2 cellular contexts compared by ENCODE assay signal in the genomic region with DNA sequence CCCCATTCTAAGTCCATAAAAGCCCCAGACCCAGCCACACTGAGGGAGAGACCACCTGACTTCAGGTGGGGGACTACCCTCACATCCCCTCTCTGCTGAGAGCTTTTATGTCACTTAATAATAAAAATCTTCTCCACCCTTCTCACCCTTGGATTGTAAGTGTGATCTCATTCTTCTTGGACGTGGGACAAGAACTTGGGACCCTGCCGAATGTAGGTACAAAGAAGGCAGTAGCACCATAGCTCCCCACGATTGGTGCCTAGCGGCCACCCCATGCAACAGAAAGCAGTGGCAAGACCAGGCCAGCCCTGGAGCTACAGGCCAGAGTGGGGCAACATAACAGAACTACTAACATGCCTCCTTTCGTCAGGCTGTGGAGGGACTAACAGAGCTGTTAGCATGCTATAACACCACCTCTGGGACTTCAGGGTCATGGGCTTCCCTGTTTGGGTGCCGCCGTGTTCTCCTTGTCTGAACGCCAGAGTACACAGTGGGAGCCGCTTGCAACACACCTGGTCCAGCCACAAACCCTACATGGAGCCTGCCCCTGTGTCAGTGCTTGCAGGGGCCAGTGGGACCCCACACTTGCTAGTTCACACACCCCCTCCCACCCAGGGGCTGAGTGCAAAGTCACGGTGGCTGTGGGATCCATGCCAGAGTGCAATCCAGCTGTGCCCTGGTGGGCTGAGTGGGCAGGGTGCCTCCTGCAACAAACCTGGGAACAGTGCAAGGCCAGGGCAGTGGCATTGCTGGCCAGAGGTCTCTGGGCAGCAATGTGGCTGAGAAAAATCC.
TF ChIP-seq lines count a peak whose summit lies in the region.

No MANE protein-coding gene starts in this region.

TF ChIP-seq in IMR-90, 13 proteins besides CTCF, POLR2A, EP300 and RAD21:
- TF ChIP-seq BHLHE40 (IDR thresholded peaks at IDR 0.05; ENCODE audit: low read depth, low read length) (no peak), RFX5 (IDR thresholded peaks at IDR 0.05; ENCODE audit: low read depth, low read length) (no peak), MAZ (IDR thresholded peaks at IDR 0.05; ENCODE audit: borderline replicate concordance, low read depth, low read length) (no peak)
TF ChIP-seq in IMR-90: peak in this region for 0.

TF ChIP-seq in H1, 55 proteins besides CTCF, POLR2A, EP300 and RAD21:
- no peak for TF ChIP-seq RBBP5 (IDR thresholded peaks at IDR 0.05; ENCODE audit: borderline replicate concordance, low read depth, low read length)
- TF ChIP-seq PHF8 (conservative IDR thresholded peaks at IDR 0.05; ENCODE audit: low read depth, low read length), result no peak
- no peak for TF ChIP-seq CTBP2 (IDR thresholded peaks at IDR 0.05; ENCODE audit: borderline replicate concordance, insufficient read depth, insufficient read length, low read length)
- TF ChIP-seq GABPA (IDR thresholded peaks at IDR 0.05; ENCODE audit: borderline replicate concordance, insufficient read depth, low read length), result no peak
- no peak for TF ChIP-seq BCL11A (IDR thresholded peaks at IDR 0.05; ENCODE audit: low read depth in 2 of 2, low read length in 2 of 2)
- TF ChIP-seq RFX5 (IDR thresholded peaks at IDR 0.05; ENCODE audit: borderline replicate concordance, low read depth, low read length), result no peak
- TF ChIP-seq POU5F1 (IDR thresholded peaks at IDR 0.05; ENCODE audit: low read depth, low read length), result no peak
- no peak for TF ChIP-seq FOSL1 (IDR thresholded peaks at IDR 0.05; ENCODE audit: insufficient read depth, low read depth, low read length)
- TF ChIP-seq JUND (IDR thresholded peaks at IDR 0.05; ENCODE audit: low read length), result no peak
- no peak for TF ChIP-seq KDM5A (IDR thresholded peaks at IDR 0.05; ENCODE audit: low read length)
- no peak for TF ChIP-seq KDM4A (IDR thresholded peaks at IDR 0.05; ENCODE audit: low read depth, low read length, severe bottlenecking)
- no peak for TF ChIP-seq BRCA1 (IDR thresholded peaks at IDR 0.05; ENCODE audit: low read depth, low read length)
- TF ChIP-seq, protein P1, sequence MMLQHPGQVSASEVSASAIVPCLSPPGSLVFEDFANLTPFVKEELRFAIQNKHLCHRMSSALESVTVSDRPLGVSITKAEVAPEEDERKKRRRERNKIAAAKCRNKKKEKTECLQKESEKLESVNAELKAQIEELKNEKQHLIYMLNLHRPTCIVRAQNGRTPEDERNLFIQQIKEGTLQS (IDR thresholded peaks at IDR 0.05; ENCODE audit: insufficient read depth, low read depth, low read length), result no peak
- TF ChIP-seq SIN3A (conservative IDR thresholded peaks at IDR 0.05 in 1 of 2, IDR thresholded peaks at IDR 0.05 in 1 of 2; ENCODE audit: low read depth in 1 of 2, low read length in 2 of 2), result no peak
- TF ChIP-seq CEBPB (IDR thresholded peaks at IDR 0.05; ENCODE audit: low read depth, low read length), result no peak
- no peak for TF ChIP-seq CBX5 (IDR thresholded peaks at IDR 0.05; ENCODE audit: low read depth, low read length)
- no peak for TF ChIP-seq SP1 (IDR thresholded peaks at IDR 0.05; ENCODE audit: low read depth, low read length)
- TF ChIP-seq, protein P2, sequence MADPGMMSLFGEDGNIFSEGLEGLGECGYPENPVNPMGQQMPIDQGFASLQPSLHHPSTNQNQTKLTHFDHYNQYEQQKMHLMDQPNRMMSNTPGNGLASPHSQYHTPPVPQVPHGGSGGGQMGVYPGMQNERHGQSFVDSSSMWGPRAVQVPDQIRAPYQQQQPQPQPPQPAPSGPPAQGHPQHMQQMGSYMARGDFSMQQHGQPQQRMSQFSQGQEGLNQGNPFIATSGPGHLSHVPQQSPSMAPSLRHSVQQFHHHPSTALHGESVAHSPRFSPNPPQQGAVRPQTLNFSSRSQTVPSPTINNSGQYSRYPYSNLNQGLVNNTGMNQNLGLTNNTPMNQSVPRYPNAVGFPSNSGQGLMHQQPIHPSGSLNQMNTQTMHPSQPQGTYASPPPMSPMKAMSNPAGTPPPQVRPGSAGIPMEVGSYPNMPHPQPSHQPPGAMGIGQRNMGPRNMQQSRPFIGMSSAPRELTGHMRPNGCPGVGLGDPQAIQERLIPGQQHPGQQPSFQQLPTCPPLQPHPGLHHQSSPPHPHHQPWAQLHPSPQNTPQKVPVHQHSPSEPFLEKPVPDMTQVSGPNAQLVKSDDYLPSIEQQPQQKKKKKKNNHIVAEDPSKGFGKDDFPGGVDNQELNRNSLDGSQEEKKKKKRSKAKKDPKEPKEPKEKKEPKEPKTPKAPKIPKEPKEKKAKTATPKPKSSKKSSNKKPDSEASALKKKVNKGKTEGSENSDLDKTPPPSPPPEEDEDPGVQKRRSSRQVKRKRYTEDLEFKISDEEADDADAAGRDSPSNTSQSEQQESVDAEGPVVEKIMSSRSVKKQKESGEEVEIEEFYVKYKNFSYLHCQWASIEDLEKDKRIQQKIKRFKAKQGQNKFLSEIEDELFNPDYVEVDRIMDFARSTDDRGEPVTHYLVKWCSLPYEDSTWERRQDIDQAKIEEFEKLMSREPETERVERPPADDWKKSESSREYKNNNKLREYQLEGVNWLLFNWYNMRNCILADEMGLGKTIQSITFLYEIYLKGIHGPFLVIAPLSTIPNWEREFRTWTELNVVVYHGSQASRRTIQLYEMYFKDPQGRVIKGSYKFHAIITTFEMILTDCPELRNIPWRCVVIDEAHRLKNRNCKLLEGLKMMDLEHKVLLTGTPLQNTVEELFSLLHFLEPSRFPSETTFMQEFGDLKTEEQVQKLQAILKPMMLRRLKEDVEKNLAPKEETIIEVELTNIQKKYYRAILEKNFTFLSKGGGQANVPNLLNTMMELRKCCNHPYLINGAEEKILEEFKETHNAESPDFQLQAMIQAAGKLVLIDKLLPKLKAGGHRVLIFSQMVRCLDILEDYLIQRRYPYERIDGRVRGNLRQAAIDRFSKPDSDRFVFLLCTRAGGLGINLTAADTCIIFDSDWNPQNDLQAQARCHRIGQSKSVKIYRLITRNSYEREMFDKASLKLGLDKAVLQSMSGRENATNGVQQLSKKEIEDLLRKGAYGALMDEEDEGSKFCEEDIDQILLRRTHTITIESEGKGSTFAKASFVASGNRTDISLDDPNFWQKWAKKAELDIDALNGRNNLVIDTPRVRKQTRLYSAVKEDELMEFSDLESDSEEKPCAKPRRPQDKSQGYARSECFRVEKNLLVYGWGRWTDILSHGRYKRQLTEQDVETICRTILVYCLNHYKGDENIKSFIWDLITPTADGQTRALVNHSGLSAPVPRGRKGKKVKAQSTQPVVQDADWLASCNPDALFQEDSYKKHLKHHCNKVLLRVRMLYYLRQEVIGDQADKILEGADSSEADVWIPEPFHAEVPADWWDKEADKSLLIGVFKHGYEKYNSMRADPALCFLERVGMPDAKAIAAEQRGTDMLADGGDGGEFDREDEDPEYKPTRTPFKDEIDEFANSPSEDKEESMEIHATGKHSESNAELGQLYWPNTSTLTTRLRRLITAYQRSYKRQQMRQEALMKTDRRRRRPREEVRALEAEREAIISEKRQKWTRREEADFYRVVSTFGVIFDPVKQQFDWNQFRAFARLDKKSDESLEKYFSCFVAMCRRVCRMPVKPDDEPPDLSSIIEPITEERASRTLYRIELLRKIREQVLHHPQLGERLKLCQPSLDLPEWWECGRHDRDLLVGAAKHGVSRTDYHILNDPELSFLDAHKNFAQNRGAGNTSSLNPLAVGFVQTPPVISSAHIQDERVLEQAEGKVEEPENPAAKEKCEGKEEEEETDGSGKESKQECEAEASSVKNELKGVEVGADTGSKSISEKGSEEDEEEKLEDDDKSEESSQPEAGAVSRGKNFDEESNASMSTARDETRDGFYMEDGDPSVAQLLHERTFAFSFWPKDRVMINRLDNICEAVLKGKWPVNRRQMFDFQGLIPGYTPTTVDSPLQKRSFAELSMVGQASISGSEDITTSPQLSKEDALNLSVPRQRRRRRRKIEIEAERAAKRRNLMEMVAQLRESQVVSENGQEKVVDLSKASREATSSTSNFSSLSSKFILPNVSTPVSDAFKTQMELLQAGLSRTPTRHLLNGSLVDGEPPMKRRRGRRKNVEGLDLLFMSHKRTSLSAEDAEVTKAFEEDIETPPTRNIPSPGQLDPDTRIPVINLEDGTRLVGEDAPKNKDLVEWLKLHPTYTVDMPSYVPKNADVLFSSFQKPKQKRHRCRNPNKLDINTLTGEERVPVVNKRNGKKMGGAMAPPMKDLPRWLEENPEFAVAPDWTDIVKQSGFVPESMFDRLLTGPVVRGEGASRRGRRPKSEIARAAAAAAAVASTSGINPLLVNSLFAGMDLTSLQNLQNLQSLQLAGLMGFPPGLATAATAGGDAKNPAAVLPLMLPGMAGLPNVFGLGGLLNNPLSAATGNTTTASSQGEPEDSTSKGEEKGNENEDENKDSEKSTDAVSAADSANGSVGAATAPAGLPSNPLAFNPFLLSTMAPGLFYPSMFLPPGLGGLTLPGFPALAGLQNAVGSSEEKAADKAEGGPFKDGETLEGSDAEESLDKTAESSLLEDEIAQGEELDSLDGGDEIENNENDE (IDR thresholded peaks at IDR 0.05; ENCODE audit: insufficient replicate concordance, low read length), result no peak
- TF ChIP-seq HDAC2 (IDR thresholded peaks at IDR 0.05; ENCODE audit: borderline replicate concordance in 1 of 2, low read depth in 2 of 2, low read length in 2 of 2), result no peak
